12 cellular contexts compared by ENCODE assay signal in the genomic region with DNA sequence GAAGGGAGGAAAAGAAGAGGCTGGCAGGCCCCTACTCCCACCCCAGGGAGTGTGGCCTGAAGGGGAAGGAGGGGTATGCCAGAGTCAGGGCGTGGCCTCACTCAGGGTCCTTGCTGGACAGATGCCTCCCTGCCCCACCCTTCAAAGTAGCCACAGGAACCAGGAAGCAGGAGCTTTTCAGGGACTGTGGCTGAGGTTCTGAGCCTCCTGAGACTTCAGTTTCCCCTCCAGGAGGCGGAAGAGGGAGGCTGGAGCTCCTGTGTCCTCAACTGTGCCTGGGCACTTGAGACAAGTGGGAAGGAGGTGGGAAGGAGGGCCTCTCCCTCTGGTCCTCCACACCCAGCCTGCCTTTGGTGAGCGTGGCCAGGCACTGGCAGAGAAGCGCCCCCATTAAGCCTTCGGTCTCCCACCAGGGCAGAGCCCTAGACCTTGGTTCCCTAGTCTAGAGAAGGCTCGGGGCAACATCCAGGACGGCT. TPM values are rescaled to one million over a fixed set of nuclear protein-coding genes. Genes with fewer than 3 reads are reported as not detected.
DNase-seq lines count a peak whose midpoint lies in the region; ATAC-seq and TF ChIP-seq lines count a peak whose summit lies in the region.
"Had no signal": no experiment of that assay in that cellular context is flagged by ENCODE, and none has a peak within 500 bp of the region (broad histone marks: within the 10 kb centered on the region; RNA-seq: fewer than 3 reads in every experiment).

No MANE protein-coding gene starts in this region.

- CTCF ChIA-PET in activated naive CD4-positive, alpha-beta T cell treated with anti-CD3 and anti-CD28 coated beads, Interleukin-2, amount 10 ng/mL, durations not matched to agents 7 days and 5 days (lab: Charles Lee): interaction anchor here (1.2 to 2.2 kb wide), 5 partner anchors 10 to 278 kb away, joined by 3 to 10 read pairs (median 5); no protein-coding TSS in a partner anchor

- peaks cover 0 to 11% (median 0%) of the 10 kb centered on the region in 7 donors for H3K9me3 Mint-ChIP-seq in CD14-positive monocyte
- H3K9me3 Mint-ChIP-seq in glutamatergic neuron (ENCODE audit: unreplicated experiment): peaks cover 20% of the 10 kb centered on the region
- H3K9me3 Mint-ChIP-seq in activated naive CD4-positive, alpha-beta T cell treated with anti-CD3 and anti-CD28 coated beads, Interleukin-2, amount 10 ng/mL, durations not matched to agents 7 days and 5 days: no peaks in the 10 kb centered on the region
- H3K9me3 Mint-ChIP-seq: CD4-positive, CD25-positive, alpha-beta regulatory T cell had no signal

- no peaks in the 10 kb centered on the region for H3K36me3 Mint-ChIP-seq in CD14-positive monocyte
- H3K36me3 Mint-ChIP-seq in glutamatergic neuron (ENCODE audit: unreplicated experiment): peaks cover 12% of the 10 kb centered on the region
- H3K36me3 Mint-ChIP-seq in activated naive CD4-positive, alpha-beta T cell treated with anti-CD3 and anti-CD28 coated beads, Interleukin-2, amount 10 ng/mL, durations not matched to agents 7 days and 5 days: no peaks in the 10 kb centered on the region
- H3K36me3 Mint-ChIP-seq: CD4-positive, CD25-positive, alpha-beta regulatory T cell had no signal

- intact Hi-C loops in CD14-positive monocyte (cut with micrococcal nuclease) (no loop called here), posterior vena cava (cut with DNase I) (loop anchor here in 1 of 2 donors (1.0 to 5.0 kb wide), 2 partner anchors 20 to 633 kb away; no protein-coding TSS in a partner anchor)

- peak; percentile 34 for DNase-seq in CD14-positive monocyte (ENCODE audit: low spot score)
- DNase-seq in glutamatergic neuron: peak; percentile 65
- peak; percentile 48 for DNase-seq in posterior vena cava (ENCODE audit: low spot score)
- no peak for DNase-seq in CD1c-positive myeloid dendritic cell (ENCODE audit: extremely low spot score)
- no peak for DNase-seq in activated naive CD4-positive, alpha-beta T cell treated with anti-CD3 and anti-CD28 coated beads, Interleukin-2, amount 10 ng/mL, durations not matched to agents 7 days and 5 days
- DNase-seq: activated CD4-positive, alpha-beta T cell treated with anti-CD3 and anti-CD28 coated beads, Interleukin-2, amount 50 U/mL, for 4 hours; CD4-positive, CD25-positive, alpha-beta regulatory T cell; foreskin fibroblast had no signal

- H3K4me1 Mint-ChIP-seq in CD14-positive monocyte: peaks cover 4% of the 10 kb centered on the region
- H3K4me1 Mint-ChIP-seq in glutamatergic neuron (ENCODE audit: low read depth, unreplicated experiment): peaks cover 55% of the 10 kb centered on the region
- H3K4me1 Mint-ChIP-seq in activated naive CD4-positive, alpha-beta T cell treated with anti-CD3 and anti-CD28 coated beads, Interleukin-2, amount 10 ng/mL, durations not matched to agents 7 days and 5 days: no peaks in the 10 kb centered on the region

- H3K27ac Mint-ChIP-seq in CD14-positive monocyte (no peak overlapping the region), glutamatergic neuron (ENCODE audit: unreplicated experiment) (peak overlapping the region; percentile 100)
- H3K27ac Mint-ChIP-seq in activated naive CD4-positive, alpha-beta T cell treated with anti-CD3 and anti-CD28 coated beads, Interleukin-2, amount 10 ng/mL, durations not matched to agents 7 days and 5 days: no peak overlapping the region

- H3K27me3 Mint-ChIP-seq in CD14-positive monocyte (ENCODE audit: low read depth in 3 of 3) (peaks cover 19 to 41% (median 20%) of the 10 kb centered on the region in 3 donors), glutamatergic neuron (ENCODE audit: unreplicated experiment) (peaks cover 29% of the 10 kb centered on the region)
- H3K27me3 Mint-ChIP-seq in activated naive CD4-positive, alpha-beta T cell treated with anti-CD3 and anti-CD28 coated beads, Interleukin-2, amount 10 ng/mL, durations not matched to agents 7 days and 5 days: peaks cover 47% of the 10 kb centered on the region

- ATAC-seq in GM19035 (IDR thresholded peaks at IDR 0.05; ENCODE audit: unreplicated experiment) (no peak), GM18867 (IDR thresholded peaks at IDR 0.05; ENCODE audit: unreplicated experiment) (no peak)

- no peak overlapping the region for H3K4me3 Mint-ChIP-seq in CD14-positive monocyte
- H3K4me3 Mint-ChIP-seq in glutamatergic neuron (ENCODE audit: unreplicated experiment): peak overlapping the region; percentile 97
- no peak overlapping the region for H3K4me3 Mint-ChIP-seq in activated naive CD4-positive, alpha-beta T cell treated with anti-CD3 and anti-CD28 coated beads, Interleukin-2, amount 10 ng/mL, durations not matched to agents 7 days and 5 days
- H3K4me3 Mint-ChIP-seq: CD4-positive, CD25-positive, alpha-beta regulatory T cell had no signal

- TF ChIP-seq CTCF in CD14-positive monocyte (IDR thresholded peaks at IDR 0.05) (no peak), glutamatergic neuron (IDR thresholded peaks at IDR 0.05; ENCODE audit: partially characterized antibody, unreplicated experiment) (no peak)

TF ChIP-seq in PFSK-1, 5 proteins besides CTCF, POLR2A, EP300 and RAD21:
- TF ChIP-seq SIN3A (IDR thresholded peaks at IDR 0.05; ENCODE audit: borderline replicate concordance, insufficient read depth, low read length) (no peak), POLR2AphosphoS5 (IDR thresholded peaks at IDR 0.05; ENCODE audit: low read depth, low read length) (no peak), REST (IDR thresholded peaks at IDR 0.05; ENCODE audit: insufficient read depth in 1 of 2, low read depth in 2 of 2, low read length in 2 of 2) (peak; percentile 22 to 37; a peak in 1 of 4 replicates)

RNA-seq across cellular contexts. Expression of gene CELSR2, which starts 5.3 kb away (rescaled TPM):
- under 1 TPM; 0.03 to 0.04 TPM for polyA plus RNA-seq in CD14-positive monocyte
- 10.0 TPM for polyA plus RNA-seq in PFSK-1 (2012; ENCODE audit: insufficient read length, low read depth)
- 181 TPM for total RNA-seq in glutamatergic neuron (ENCODE audit: unreplicated experiment)
- total RNA-seq in posterior vena cava: 1 to 10 TPM; 2.8 to 3.3 TPM

RNA-seq across cellular contexts. Expression of gene PSRC1, which starts 28.3 kb away (rescaled TPM):
- 1 to 10 TPM; 5.8 to 7.1 TPM for polyA plus RNA-seq in CD14-positive monocyte
- 22.0 TPM for polyA plus RNA-seq in PFSK-1 (2012; ENCODE audit: insufficient read length, low read depth)
- total RNA-seq in glutamatergic neuron (ENCODE audit: unreplicated experiment) (13.9 TPM), posterior vena cava (1 to 10 TPM; 1.7 to 2.2 TPM)

RNA-seq across cellular contexts. Expression of gene SARS1, which starts 40.9 kb away (rescaled TPM):
- polyA plus RNA-seq in CD14-positive monocyte: 100 to 1,000 TPM in 1 of 2 donors, 10 to 100 TPM in 1; 99.1 to 107 TPM
- polyA plus RNA-seq in PFSK-1 (2012; ENCODE audit: insufficient read length, low read depth): 572 TPM
- total RNA-seq in glutamatergic neuron (ENCODE audit: unreplicated experiment) (555 TPM), posterior vena cava (100 to 1,000 TPM; 131 to 132 TPM)

RNA-seq across cellular contexts. Expression of gene MYBPHL, which starts 52.2 kb away (rescaled TPM):
- under 1 TPM in 1 of 2 donors, not detected in 1; 0.13 TPM for polyA plus RNA-seq in CD14-positive monocyte
- not detected for polyA plus RNA-seq in PFSK-1 (2012; ENCODE audit: insufficient read length, low read depth)
- 0.64 TPM for total RNA-seq in glutamatergic neuron (ENCODE audit: unreplicated experiment)
- under 1 TPM in 1 of 2 donors, not detected in 1; 0.29 TPM for total RNA-seq in posterior vena cava
- total RNA-seq: CD4-positive, CD25-positive, alpha-beta regulatory T cell; H4 had no signal
- polyA plus RNA-seq: CD4-positive, CD25-positive, alpha-beta regulatory T cell had no signal

Comparison
In these comparisons a context has a peak if more than half of its experiments do, and no peak if none do; other contexts are left out.
1. DNase-seq: peak in CD14-positive monocyte (single experiment), glutamatergic neuron (single experiment) and posterior vena cava (single experiment); none in CD1c-positive myeloid dendritic cell (single experiment) and activated naive CD4-positive, alpha-beta T cell treated with anti-CD3 and anti-CD28 coated beads, Interleukin-2, amount 10 ng/mL, durations not matched to agents 7 days and 5 days (single experiment).
2. RNA of gene CELSR2, which starts 5.3 kb away (total RNA-seq): 181 TPM in glutamatergic neuron (single experiment); 2.8 to 3.3 TPM in posterior vena cava; every median in the first group is over 10 times any median in the second.